Comparison of ENCODE assay signal across 8 cellular contexts in the genomic region with DNA sequence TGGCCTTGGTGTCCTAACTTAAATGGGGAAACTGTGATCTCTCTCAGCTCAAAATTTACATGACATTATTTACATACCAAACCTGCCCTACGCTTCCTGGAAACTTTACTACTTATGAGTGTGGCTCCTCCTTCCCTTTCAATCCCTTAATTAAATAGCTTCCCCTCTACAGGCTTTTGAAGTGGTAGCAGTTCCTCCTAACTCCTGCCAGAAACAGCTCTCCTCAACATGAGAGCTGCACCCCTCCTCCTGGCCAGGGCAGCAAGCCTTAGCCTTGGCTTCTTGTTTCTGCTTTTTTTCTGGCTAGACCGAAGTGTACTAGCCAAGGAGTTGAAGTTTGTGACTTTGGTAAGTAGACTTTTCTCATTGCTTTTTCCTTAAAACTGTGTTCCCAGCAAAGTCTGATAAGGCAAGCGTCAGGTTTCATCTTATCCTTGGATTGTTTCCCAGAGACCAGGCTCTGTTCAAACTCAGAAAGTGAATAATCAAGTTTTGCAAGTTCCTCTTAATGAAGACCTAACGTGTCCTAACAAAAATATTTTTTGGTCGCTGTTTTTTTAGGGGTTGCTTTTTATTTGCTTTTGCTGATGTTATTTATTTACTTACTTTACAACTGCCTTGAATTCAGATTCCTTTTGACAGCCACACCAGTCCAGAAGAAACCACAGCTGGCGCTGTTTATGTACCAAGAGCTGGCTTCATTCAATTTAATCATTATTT. TPM values are rescaled to one million over a fixed set of nuclear protein-coding genes. Genes with fewer than 3 reads are reported as not detected.
DNase-seq lines count a peak whose midpoint lies in the region; ATAC-seq and TF ChIP-seq lines count a peak whose summit lies in the region.

ACP3 (plus strand) TSS at position 179 of the 720 bp plus-strand sequence; CDS start at position 229, 50 bp downstream.

- H3K9ac ChIP-seq in duodenal mucosa (ENCODE audit: low read depth in 1 of 2, low read length in 2 of 2), result no peak within 1 kb of the TSS

- H3K27me3 ChIP-seq in AG04450 (ENCODE audit: control insufficient read depth, insufficient read depth, low read length) (no peaks in the 10 kb centered on the region), duodenal mucosa (ENCODE audit: control insufficient read depth in 1 of 2, insufficient read depth in 2 of 2, low read length in 2 of 2) (no peaks in the 10 kb centered on the region)

- TF ChIP-seq CTCF in AG04450 (IDR thresholded peaks at IDR 0.05; ENCODE audit: low read depth, low read length), result no peak

- CTCF ChIA-PET in AG04450 (lab: Charles Lee), result interaction anchor here (0.7 to 1.0 kb wide), 2 partner anchors 25 to 48 kb away, joined by 3 to 5 read pairs; no protein-coding TSS in a partner anchor

- H3K27ac ChIP-seq in AG04450 (ENCODE audit: low read depth, low read length) (peak within 1 kb of the TSS; percentile 69), duodenal mucosa (ENCODE audit: low read depth, low read length) (no peak within 1 kb of the TSS)

- no peaks in the 10 kb centered on the region for H3K9me3 ChIP-seq in AG04450 (ENCODE audit: control insufficient read depth, insufficient read depth, low read length)
- H3K9me3 ChIP-seq in duodenal mucosa (ENCODE audit: control insufficient read depth in 1 of 2, low read length in 2 of 2), result no peaks in the 10 kb centered on the region

- DNase-seq in AG04450 (ENCODE audit: low read depth, low spot score) (peak; percentile 32), NCI-H2196 treated with DMSO at 0.1 percent for 48 hours (lab: John Stamatoyannopoulos, UW; ENCODE audit: unreplicated experiment) (peak; percentile 83), midbrain (lab: John Stamatoyannopoulos, UW) (peak; percentile 20), GM19238 (ENCODE audit: insufficient read length, low spot score) (no peak)
- DNase-seq in stimulated activated CD4-positive, alpha-beta T cell treated with anti-CD3 and anti-CD28 coated beads, Interleukin-4, amount 100 ng/mL, for 24 hours, result no peak

- peak; percentile 79 for ATAC-seq in GM21367 (IDR thresholded peaks at IDR 0.05; ENCODE audit: unreplicated experiment)
- no peak for ATAC-seq in GM21717 (IDR thresholded peaks at IDR 0.05; ENCODE audit: unreplicated experiment)

- POLR2A ChIA-PET in AG04450 (lab: Yijun Ruan, JAX), result interaction anchor here (0.6 to 0.7 kb wide), 2 partner anchors 105 to 198 kb away, joined by 3 read pairs; no protein-coding TSS in a partner anchor

- H3K4me3 ChIP-seq in AG04450 (ENCODE audit: low read depth, low read length), result peak within 1 kb of the TSS; percentile 23
- peak within 1 kb of the TSS; percentile 21 to 38 for H3K4me3 ChIP-seq in duodenal mucosa (ENCODE audit: low read depth in 1 of 2, low read length in 2 of 2)

- H3K4me1 ChIP-seq in duodenal mucosa (ENCODE audit: control insufficient read depth in 1 of 2, insufficient read depth in 2 of 2, low read length in 2 of 2), result peaks cover 0 to 10% of the 10 kb centered on the region in 2 donors

- no peaks in the 10 kb centered on the region for H3K36me3 ChIP-seq in duodenal mucosa (ENCODE audit: control insufficient read depth in 1 of 2, insufficient read depth in 2 of 2, low read length in 2 of 2)

RNA-seq across cellular contexts. Expression of gene ACP3, which starts in this region (rescaled TPM):
- 0.71 and 1.9 TPM in 2 replicates for polyA plus RNA-seq in AG04450 (2011; rRNA removed)
- 0.64 and 0.65 TPM in 2 replicates for polyA minus RNA-seq in AG04450 (2011; rRNA and poly(A)+ RNA removed)

Comparison
In these comparisons a context has a peak if more than half of its experiments do, and no peak if none do; other contexts are left out.
1. DNase-seq: peak in AG04450 (single experiment), NCI-H2196 treated with DMSO at 0.1 percent for 48 hours (single experiment) and midbrain (single experiment); none in stimulated activated CD4-positive, alpha-beta T cell treated with anti-CD3 and anti-CD28 coated beads, Interleukin-4, amount 100 ng/mL, for 24 hours (single experiment) and GM19238 (single experiment).